1 cellular context compared by ENCODE assay signal in the genomic region with DNA sequence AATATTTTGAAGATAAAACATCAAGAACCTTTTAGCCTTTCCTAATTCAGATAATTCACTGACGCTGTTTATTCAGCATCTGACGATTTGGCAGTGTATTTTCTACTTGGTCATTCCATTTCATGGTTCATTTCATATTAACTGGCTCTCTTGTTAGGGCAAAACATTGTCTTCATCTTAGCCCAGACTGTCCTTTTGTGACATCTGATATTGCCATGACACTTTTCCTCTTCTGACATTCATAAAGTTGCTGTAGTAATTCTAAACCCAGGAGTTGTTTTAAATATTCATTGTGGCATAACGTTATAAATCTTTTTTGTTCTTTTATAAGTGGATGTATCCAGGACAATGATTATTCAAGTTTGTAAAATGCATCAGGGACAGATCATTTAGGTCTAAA.
TF ChIP-seq lines count a peak whose summit lies in the region.

No MANE protein-coding gene starts in this region.

TF ChIP-seq in HepG2, 621 proteins besides CTCF, POLR2A, EP300 and RAD21:
- TF ChIP-seq ZNF891 (CRISPR knock-in tag; IDR thresholded peaks at IDR 0.05), result no peak
- TF ChIP-seq, protein P1, sequence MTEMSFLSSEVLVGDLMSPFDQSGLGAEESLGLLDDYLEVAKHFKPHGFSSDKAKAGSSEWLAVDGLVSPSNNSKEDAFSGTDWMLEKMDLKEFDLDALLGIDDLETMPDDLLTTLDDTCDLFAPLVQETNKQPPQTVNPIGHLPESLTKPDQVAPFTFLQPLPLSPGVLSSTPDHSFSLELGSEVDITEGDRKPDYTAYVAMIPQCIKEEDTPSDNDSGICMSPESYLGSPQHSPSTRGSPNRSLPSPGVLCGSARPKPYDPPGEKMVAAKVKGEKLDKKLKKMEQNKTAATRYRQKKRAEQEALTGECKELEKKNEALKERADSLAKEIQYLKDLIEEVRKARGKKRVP (CRISPR knock-in tag; IDR thresholded peaks at IDR 0.05), result no peak
- TF ChIP-seq, protein P2, sequence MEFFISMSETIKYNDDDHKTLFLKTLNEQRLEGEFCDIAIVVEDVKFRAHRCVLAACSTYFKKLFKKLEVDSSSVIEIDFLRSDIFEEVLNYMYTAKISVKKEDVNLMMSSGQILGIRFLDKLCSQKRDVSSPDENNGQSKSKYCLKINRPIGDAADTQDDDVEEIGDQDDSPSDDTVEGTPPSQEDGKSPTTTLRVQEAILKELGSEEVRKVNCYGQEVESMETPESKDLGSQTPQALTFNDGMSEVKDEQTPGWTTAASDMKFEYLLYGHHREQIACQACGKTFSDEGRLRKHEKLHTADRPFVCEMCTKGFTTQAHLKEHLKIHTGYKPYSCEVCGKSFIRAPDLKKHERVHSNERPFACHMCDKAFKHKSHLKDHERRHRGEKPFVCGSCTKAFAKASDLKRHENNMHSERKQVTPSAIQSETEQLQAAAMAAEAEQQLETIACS (CRISPR knock-in tag; IDR thresholded peaks at IDR 0.05), result no peak
- TF ChIP-seq, protein P3, sequence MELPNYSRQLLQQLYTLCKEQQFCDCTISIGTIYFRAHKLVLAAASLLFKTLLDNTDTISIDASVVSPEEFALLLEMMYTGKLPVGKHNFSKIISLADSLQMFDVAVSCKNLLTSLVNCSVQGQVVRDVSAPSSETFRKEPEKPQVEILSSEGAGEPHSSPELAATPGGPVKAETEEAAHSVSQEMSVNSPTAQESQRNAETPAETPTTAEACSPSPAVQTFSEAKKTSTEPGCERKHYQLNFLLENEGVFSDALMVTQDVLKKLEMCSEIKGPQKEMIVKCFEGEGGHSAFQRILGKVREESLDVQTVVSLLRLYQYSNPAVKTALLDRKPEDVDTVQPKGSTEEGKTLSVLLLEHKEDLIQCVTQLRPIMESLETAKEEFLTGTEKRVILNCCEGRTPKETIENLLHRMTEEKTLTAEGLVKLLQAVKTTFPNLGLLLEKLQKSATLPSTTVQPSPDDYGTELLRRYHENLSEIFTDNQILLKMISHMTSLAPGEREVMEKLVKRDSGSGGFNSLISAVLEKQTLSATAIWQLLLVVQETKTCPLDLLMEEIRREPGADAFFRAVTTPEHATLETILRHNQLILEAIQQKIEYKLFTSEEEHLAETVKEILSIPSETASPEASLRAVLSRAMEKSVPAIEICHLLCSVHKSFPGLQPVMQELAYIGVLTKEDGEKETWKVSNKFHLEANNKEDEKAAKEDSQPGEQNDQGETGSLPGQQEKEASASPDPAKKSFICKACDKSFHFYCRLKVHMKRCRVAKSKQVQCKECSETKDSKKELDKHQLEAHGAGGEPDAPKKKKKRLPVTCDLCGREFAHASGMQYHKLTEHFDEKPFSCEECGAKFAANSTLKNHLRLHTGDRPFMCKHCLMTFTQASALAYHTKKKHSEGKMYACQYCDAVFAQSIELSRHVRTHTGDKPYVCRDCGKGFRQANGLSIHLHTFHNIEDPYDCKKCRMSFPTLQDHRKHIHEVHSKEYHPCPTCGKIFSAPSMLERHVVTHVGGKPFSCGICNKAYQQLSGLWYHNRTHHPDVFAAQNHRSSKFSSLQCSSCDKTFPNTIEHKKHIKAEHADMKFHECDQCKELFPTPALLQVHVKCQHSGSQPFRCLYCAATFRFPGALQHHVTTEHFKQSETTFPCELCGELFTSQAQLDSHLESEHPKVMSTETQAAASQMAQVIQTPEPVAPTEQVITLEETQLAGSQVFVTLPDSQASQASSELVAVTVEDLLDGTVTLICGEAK (IDR thresholded peaks at IDR 0.05), result no peak
- TF ChIP-seq, protein P3 (CRISPR knock-in tag; IDR thresholded peaks at IDR 0.05), result no peak
- TF ChIP-seq, protein P4, sequence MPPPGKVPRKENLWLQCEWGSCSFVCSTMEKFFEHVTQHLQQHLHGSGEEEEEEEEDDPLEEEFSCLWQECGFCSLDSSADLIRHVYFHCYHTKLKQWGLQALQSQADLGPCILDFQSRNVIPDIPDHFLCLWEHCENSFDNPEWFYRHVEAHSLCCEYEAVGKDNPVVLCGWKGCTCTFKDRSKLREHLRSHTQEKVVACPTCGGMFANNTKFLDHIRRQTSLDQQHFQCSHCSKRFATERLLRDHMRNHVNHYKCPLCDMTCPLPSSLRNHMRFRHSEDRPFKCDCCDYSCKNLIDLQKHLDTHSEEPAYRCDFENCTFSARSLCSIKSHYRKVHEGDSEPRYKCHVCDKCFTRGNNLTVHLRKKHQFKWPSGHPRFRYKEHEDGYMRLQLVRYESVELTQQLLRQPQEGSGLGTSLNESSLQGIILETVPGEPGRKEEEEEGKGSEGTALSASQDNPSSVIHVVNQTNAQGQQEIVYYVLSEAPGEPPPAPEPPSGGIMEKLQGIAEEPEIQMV (CRISPR knock-in tag; IDR thresholded peaks at IDR 0.05; ENCODE audit: low read depth), result no peak
- TF ChIP-seq BRD4 (CRISPR knock-in tag; IDR thresholded peaks at IDR 0.05), result no peak
- TF ChIP-seq SALL1 (CRISPR knock-in tag; IDR thresholded peaks at IDR 0.05), result no peak
- TF ChIP-seq HOXA3 (CRISPR knock-in tag; IDR thresholded peaks at IDR 0.05), result no peak
- TF ChIP-seq ARHGAP35 (CRISPR knock-in tag; IDR thresholded peaks at IDR 0.05; ENCODE audit: borderline replicate concordance), result no peak
- TF ChIP-seq RFX1 (IDR thresholded peaks at IDR 0.05), result no peak
- TF ChIP-seq NCOR1 (IDR thresholded peaks at IDR 0.05; ENCODE audit: borderline replicate concordance, low read length), result no peak
- no peak for TF ChIP-seq BORCS8-MEF2B (CRISPR knock-in tag; IDR thresholded peaks at IDR 0.05)
- TF ChIP-seq, protein P5, sequence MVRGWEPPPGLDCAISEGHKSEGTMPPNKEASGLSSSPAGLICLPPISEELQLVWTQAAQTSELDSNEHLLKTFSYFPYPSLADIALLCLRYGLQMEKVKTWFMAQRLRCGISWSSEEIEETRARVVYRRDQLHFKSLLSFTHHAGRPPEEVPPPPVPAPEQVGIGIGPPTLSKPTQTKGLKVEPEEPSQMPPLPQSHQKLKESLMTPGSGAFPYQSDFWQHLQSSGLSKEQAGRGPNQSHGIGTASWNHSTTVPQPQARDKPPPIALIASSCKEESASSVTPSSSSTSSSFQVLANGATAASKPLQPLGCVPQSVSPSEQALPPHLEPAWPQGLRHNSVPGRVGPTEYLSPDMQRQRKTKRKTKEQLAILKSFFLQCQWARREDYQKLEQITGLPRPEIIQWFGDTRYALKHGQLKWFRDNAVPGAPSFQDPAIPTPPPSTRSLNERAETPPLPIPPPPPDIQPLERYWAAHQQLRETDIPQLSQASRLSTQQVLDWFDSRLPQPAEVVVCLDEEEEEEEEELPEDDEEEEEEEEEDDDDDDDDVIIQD (CRISPR knock-in tag; IDR thresholded peaks at IDR 0.05; ENCODE audit: low read depth), result no peak
- no peak for TF ChIP-seq ZNF670 (CRISPR knock-in tag; IDR thresholded peaks at IDR 0.05; ENCODE audit: borderline replicate concordance)
- TF ChIP-seq, protein P6, sequence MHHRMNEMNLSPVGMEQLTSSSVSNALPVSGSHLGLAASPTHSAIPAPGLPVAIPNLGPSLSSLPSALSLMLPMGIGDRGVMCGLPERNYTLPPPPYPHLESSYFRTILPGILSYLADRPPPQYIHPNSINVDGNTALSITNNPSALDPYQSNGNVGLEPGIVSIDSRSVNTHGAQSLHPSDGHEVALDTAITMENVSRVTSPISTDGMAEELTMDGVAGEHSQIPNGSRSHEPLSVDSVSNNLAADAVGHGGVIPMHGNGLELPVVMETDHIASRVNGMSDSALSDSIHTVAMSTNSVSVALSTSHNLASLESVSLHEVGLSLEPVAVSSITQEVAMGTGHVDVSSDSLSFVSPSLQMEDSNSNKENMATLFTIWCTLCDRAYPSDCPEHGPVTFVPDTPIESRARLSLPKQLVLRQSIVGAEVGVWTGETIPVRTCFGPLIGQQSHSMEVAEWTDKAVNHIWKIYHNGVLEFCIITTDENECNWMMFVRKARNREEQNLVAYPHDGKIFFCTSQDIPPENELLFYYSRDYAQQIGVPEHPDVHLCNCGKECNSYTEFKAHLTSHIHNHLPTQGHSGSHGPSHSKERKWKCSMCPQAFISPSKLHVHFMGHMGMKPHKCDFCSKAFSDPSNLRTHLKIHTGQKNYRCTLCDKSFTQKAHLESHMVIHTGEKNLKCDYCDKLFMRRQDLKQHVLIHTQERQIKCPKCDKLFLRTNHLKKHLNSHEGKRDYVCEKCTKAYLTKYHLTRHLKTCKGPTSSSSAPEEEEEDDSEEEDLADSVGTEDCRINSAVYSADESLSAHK (CRISPR knock-in tag; IDR thresholded peaks at IDR 0.05; ENCODE audit: borderline replicate concordance), result no peak
- no peak for TF ChIP-seq ZNF484 (CRISPR knock-in tag; IDR thresholded peaks at IDR 0.05; ENCODE audit: borderline replicate concordance, low read depth)
